13 cellular contexts compared by ENCODE assay signal in the genomic region with DNA sequence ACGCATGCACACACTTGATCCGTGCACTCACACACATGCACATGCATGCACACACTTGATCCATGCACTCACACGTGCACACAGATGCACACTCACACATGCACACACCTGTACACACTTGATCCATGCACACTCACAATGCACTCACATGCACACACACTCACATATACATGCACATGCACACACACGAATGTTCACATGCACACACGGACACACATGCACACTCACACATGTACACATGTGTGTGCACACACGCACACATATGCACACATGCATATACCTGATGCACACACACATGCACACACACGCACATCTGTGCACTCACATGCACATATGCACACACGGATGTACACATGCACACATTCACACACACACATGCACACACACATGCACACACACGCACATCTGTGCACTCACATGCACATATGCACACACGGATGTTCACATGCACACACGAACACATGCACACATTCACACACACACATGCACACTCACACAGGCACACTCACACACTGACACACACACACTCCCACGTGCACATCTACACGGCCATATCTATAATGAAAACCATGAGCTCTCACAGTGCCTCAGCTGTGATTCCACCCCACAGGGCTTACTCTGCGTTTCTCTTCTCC. TPM values are rescaled to one million over a fixed set of nuclear protein-coding genes. Genes with fewer than 3 reads are reported as not detected.
A peak's percentile ranks its signal among the peaks of the same experiment; 100 is the strongest.
DNase-seq lines count a peak whose midpoint lies in the region; ATAC-seq, FAIRE-seq and TF ChIP-seq lines count a peak whose summit lies in the region.
"Not testable (repeated sequence)": the region's sequence is repeated elsewhere in the genome, so short reads cannot be mapped to it uniquely, and the experiment has no call there.
"Had no signal": no experiment of that assay in that cellular context is flagged by ENCODE, and none has a peak within 500 bp of the region (broad histone marks: within the 10 kb centered on the region; RNA-seq: fewer than 3 reads in every experiment).

No MANE protein-coding gene starts in this region.

- not testable (repeated sequence) for H3K27me3 ChIP-seq in A673 (replicated peaks; ENCODE audit: insufficient read depth, low read depth, low read length, poor library complexity); bronchial epithelial cell (ENCODE audit: control insufficient read depth, insufficient read depth, low read length); endothelial cell of umbilical vein (ENCODE audit: control insufficient read depth in 2 of 2, insufficient read depth in 2 of 2, low read length in 2 of 2)
- peaks cover 0 to 14% (median 0%) of the 10 kb centered on the region in 3 experiments for H3K27me3 ChIP-seq in neuronal stem cell (ENCODE audit: control insufficient read depth in 3 of 3, insufficient read depth in 3 of 3, low read depth in 1 of 3, low read length in 3 of 3)

- H3K4ac ChIP-seq in neuronal stem cell (ENCODE audit: low read length), result not testable (repeated sequence)

- not testable (repeated sequence) for BruUV-seq in A673 (replicated peaks; lab: Mats Ljungman, UMichigan); endothelial cell of umbilical vein (replicated peaks; lab: Mats Ljungman, UMichigan)

- not testable (repeated sequence) for H2AFZ ChIP-seq in endothelial cell of umbilical vein (ENCODE audit: low read depth, low read length); neuronal stem cell (ENCODE audit: low read length)

- not testable (repeated sequence) for H3K9me3 ChIP-seq in A673 (ENCODE audit: low read depth, low read length, poor library complexity, severe bottlenecking); endothelial cell of umbilical vein (replicated peaks; ENCODE audit: control insufficient read depth, insufficient read depth, low read length); neuronal stem cell (replicated peaks in 1 of 2; ENCODE audit: control insufficient read depth in 2 of 2, insufficient read depth in 1 of 2, low read depth in 1 of 2, low read length in 2 of 2)

- not testable (repeated sequence) for H3K9ac ChIP-seq in endothelial cell of umbilical vein (replicated peaks; ENCODE audit: extremely low read depth, insufficient read depth, low read length); neuronal stem cell (ENCODE audit: low read depth, low read length, poor library complexity)

- not testable (repeated sequence) for H2BK15ac ChIP-seq in neuronal stem cell (ENCODE audit: low read length)

- H4K91ac ChIP-seq in neuronal stem cell (ENCODE audit: low read depth, low read length, poor library complexity), result not testable (repeated sequence)

- H3K14ac ChIP-seq in neuronal stem cell (ENCODE audit: low read length), result not testable (repeated sequence)

- not testable (repeated sequence) for H3K79me1 ChIP-seq in neuronal stem cell (ENCODE audit: low read depth, low read length)

- H3K27ac ChIP-seq in A673 (ENCODE audit: low read depth, low read length, poor library complexity, severe bottlenecking), result peak overlapping the region; percentile 90
- H3K27ac ChIP-seq in endothelial cell of umbilical vein (ENCODE audit: insufficient read depth, low read depth, low read length); neuronal stem cell (replicated peaks; ENCODE audit: low read length): not testable (repeated sequence)

- intact Hi-C loops in A673 (cut with micrococcal nuclease; ENCODE audit: unreplicated experiment); endothelial cell of umbilical vein (cut with micrococcal nuclease); left ventricle myocardium superior (cut with micrococcal nuclease): not testable (repeated sequence)

- dilution Hi-C loops in endothelial cell of umbilical vein (cut with MboI; ENCODE audit: extremely low pct_ligation_motif_present, low sequenced_read_pairs), result not testable (repeated sequence)

- H2BK5ac ChIP-seq in neuronal stem cell (ENCODE audit: low read length), result not testable (repeated sequence)

- not testable (repeated sequence) for H3K4me2 ChIP-seq in endothelial cell of umbilical vein (ENCODE audit: insufficient read depth, low read length); neuronal stem cell (ENCODE audit: insufficient read depth, low read length, poor library complexity, severe bottlenecking)

- CTCF ChIA-PET in A673 (lab: Charles Lee), result not testable (repeated sequence)
- CTCF ChIA-PET in endothelial cell of umbilical vein (lab: Charles Lee), result interaction anchor here (1.1 kb wide), 1 partner anchor 191 kb away, joined by 4 read pairs; no protein-coding TSS in a partner anchor

- H2BK120ac ChIP-seq in neuronal stem cell (ENCODE audit: low read depth, low read length), result not testable (repeated sequence)

- TF ChIP-seq CTCF in A673 (conservative IDR thresholded peaks at IDR 0.05; ENCODE audit: low read depth, low read length); bronchial epithelial cell (IDR thresholded peaks at IDR 0.05; ENCODE audit: insufficient read depth, low read length, severe bottlenecking); endothelial cell of umbilical vein (IDR thresholded peaks at IDR 0.05; ENCODE audit: extremely low read depth in 1 of 2, insufficient read depth in 1 of 2, low read depth in 1 of 2, low read length in 2 of 2): not testable (repeated sequence)

- H2BK12ac ChIP-seq in neuronal stem cell (ENCODE audit: low read length), result not testable (repeated sequence)

- not testable (repeated sequence) for H3K36me3 ChIP-seq in A673 (ENCODE audit: insufficient read depth, low read length, poor library complexity, severe bottlenecking); bronchial epithelial cell (ENCODE audit: control insufficient read depth, insufficient read depth, low read length); endothelial cell of umbilical vein (ENCODE audit: control insufficient read depth in 2 of 2, extremely low read depth in 1 of 2, insufficient read depth in 2 of 2, low read length in 2 of 2); neuronal stem cell (replicated peaks in 1 of 2; ENCODE audit: control insufficient read depth in 2 of 2, insufficient read depth in 2 of 2, low read length in 2 of 2)

- H3K79me2 ChIP-seq in endothelial cell of umbilical vein (ENCODE audit: control insufficient read depth, insufficient read depth, low read length), result not testable (repeated sequence)

- not testable (repeated sequence) for H3K18ac ChIP-seq in neuronal stem cell (ENCODE audit: low read length)

- not testable (repeated sequence) for H4K8ac ChIP-seq in neuronal stem cell (ENCODE audit: low read depth, low read length)

- H3K4me3 ChIP-seq in A673 (ENCODE audit: low read depth, low read length, poor library complexity, severe bottlenecking); bronchial epithelial cell (ENCODE audit: low read depth, low read length); endothelial cell of umbilical vein (replicated peaks in 1 of 3; ENCODE audit: insufficient read depth in 1 of 3, low read depth in 1 of 3, low read length in 3 of 3): not testable (repeated sequence)
- peak overlapping the region in 1 of 2 donors; percentile 62 for H3K4me3 ChIP-seq in neuronal stem cell (ENCODE audit: low read length in 2 of 2)

- H4K20me1 ChIP-seq in endothelial cell of umbilical vein (replicated peaks; ENCODE audit: control insufficient read depth, extremely low read depth, insufficient read depth, low read length), result not testable (repeated sequence)

- ATAC-seq in left ventricle myocardium superior, result not testable (repeated sequence)

- peaks cover 26% of the 10 kb centered on the region for H3K4me1 ChIP-seq in A673 (ENCODE audit: insufficient read depth, low read length, poor library complexity, severe bottlenecking)
- not testable (repeated sequence) for H3K4me1 ChIP-seq in endothelial cell of umbilical vein (ENCODE audit: control insufficient read depth, extremely low read depth, insufficient read depth, low read length); neuronal stem cell (ENCODE audit: control insufficient read depth in 2 of 2, insufficient read depth in 1 of 2, low read depth in 1 of 2, low read length in 2 of 2)

- H2AK5ac ChIP-seq in neuronal stem cell (ENCODE audit: low read depth, low read length), result not testable (repeated sequence)

- peak overlapping the region; percentile 50 for H3K23ac ChIP-seq in neuronal stem cell (ENCODE audit: low read depth, low read length, poor library complexity)

- no CpG with 5 or more reads among the region's 14 CpGs for WGBS in neuronal stem cell (ENCODE audit: extremely low coverage in 2 of 2, insufficient read length in 2 of 2, insufficient replicate concordance in 1 of 2), 2 donors

- POLR2A ChIA-PET in A673 (lab: Charles Lee; ENCODE audit: low non-redundant PET); endothelial cell of umbilical vein (lab: Charles Lee): not testable (repeated sequence)

- not testable (repeated sequence) for TF ChIP-seq POLR2A in endothelial cell of umbilical vein (IDR thresholded peaks at IDR 0.05; ENCODE audit: low read depth, low read length)

- not testable (repeated sequence) for H3K9me1 ChIP-seq in endothelial cell of umbilical vein (replicated peaks; ENCODE audit: control insufficient read depth, extremely low read depth, insufficient read depth, low read length)

- FAIRE-seq in HTR-8/SVneo (lab: Jason Lieb, UNC) (peak; percentile 97), bronchial epithelial cell (lab: Jason Lieb, UNC) (peak; percentile 97), endothelial cell of umbilical vein (lab: Jason Lieb, UNC) (peak; percentile 18)

- not testable (repeated sequence) for DNase-seq in A673 (ENCODE audit: low spot score); HTR-8/SVneo (ENCODE audit: insufficient read length, low spot score); bronchial epithelial cell (ENCODE audit: low read depth); endothelial cell of umbilical vein (ENCODE audit: low read depth, low spot score); neuronal stem cell (ENCODE audit: low spot score)
- peak; percentile 16 for DNase-seq in activated effector memory CD4-positive, alpha-beta T cell treated with anti-CD3 and anti-CD28 coated beads, Interleukin-2, amount 50 U/mL, for 16 hours
- peak; percentile 2 for DNase-seq in left ventricle myocardium superior
- DNase-seq in stimulated activated CD8-positive, alpha-beta memory T cell treated with anti-CD3 and anti-CD28 coated beads, Interleukin-4, amount 100 ng/mL, for 48 hours, result peak; percentile 10

RNA-seq across cellular contexts. Expression of a gene that starts 7.5 kb away (rescaled TPM):
- 19.5 and 22.9 TPM in 2 replicates for total RNA-seq in A673 (2021)
- total RNA-seq in bronchial epithelial cell, result not detected in 2 replicates
- total RNA-seq in endothelial cell of umbilical vein, result not detected in 2 replicates
- polyA plus RNA-seq in endothelial cell of umbilical vein, result not detected in 2 replicates
- not detected in 2 replicates for polyA plus RNA-seq in endothelial cell of umbilical vein (2011; cell fraction: cytosol; rRNA removed)
- polyA plus RNA-seq in endothelial cell of umbilical vein (2011; cell fraction: nucleus; rRNA removed), result not detected in 2 replicates
- polyA plus RNA-seq in endothelial cell of umbilical vein (2012), result not detected in 2 replicates
- polyA minus RNA-seq in endothelial cell of umbilical vein, result not detected in 2 replicates
- polyA minus RNA-seq in endothelial cell of umbilical vein (2011; cell fraction: cytosol; rRNA and poly(A)+ RNA removed), result not detected
- not detected in 2 replicates for polyA minus RNA-seq in endothelial cell of umbilical vein (2011; cell fraction: nucleus; rRNA and poly(A)+ RNA removed)
- total RNA-seq in left ventricle myocardium superior, result 4.3 TPM
- not detected for polyA plus RNA-seq in neuronal stem cell (2013, experiment 1 of 2)
- not detected for polyA plus RNA-seq in neuronal stem cell (2013, experiment 2 of 2)
- total RNA-seq: CD8-positive, alpha-beta memory T cell; GM12878; GM23338 had no signal
- polyA plus RNA-seq: CD14-positive monocyte; CD8-positive, alpha-beta memory T cell; GM23338 had no signal

RNA-seq across cellular contexts. Expression of a gene that starts 7.8 kb away (rescaled TPM):
- total RNA-seq in A673 (2021), result 1.7 and 2.3 TPM in 2 replicates
- not detected in 2 replicates for total RNA-seq in bronchial epithelial cell
- not detected in 2 replicates for total RNA-seq in endothelial cell of umbilical vein
- not detected in 2 replicates for polyA plus RNA-seq in endothelial cell of umbilical vein
- polyA plus RNA-seq in endothelial cell of umbilical vein (2011; cell fraction: cytosol; rRNA removed), result not detected in 2 replicates
- not detected in 2 replicates for polyA plus RNA-seq in endothelial cell of umbilical vein (2011; cell fraction: nucleus; rRNA removed)
- polyA plus RNA-seq in endothelial cell of umbilical vein (2012), result not detected in 2 replicates
- polyA minus RNA-seq in endothelial cell of umbilical vein, result not detected in 2 replicates
- polyA minus RNA-seq in endothelial cell of umbilical vein (2011; cell fraction: cytosol; rRNA and poly(A)+ RNA removed), result not detected
- polyA minus RNA-seq in endothelial cell of umbilical vein (2011; cell fraction: nucleus; rRNA and poly(A)+ RNA removed), result not detected in 2 replicates
- total RNA-seq in left ventricle myocardium superior, result 0.50 TPM
- polyA plus RNA-seq in neuronal stem cell (2013, experiment 1 of 2), result 0.06 TPM
- not detected for polyA plus RNA-seq in neuronal stem cell (2013, experiment 2 of 2)
- total RNA-seq: CD4-positive, alpha-beta T cell; CD8-positive, alpha-beta memory T cell; GM12878 had no signal
- polyA plus RNA-seq: CD14-positive monocyte; CD8-positive, alpha-beta memory T cell; GM12878; GM23338 had no signal

RNA-seq across cellular contexts. Expression of a gene that starts 18.0 kb away (rescaled TPM):
- total RNA-seq in A673 (2021), result 9.6 and 16.7 TPM in 2 replicates
- not detected in 2 replicates for total RNA-seq in bronchial epithelial cell
- total RNA-seq in endothelial cell of umbilical vein, result not detected in 2 replicates
- not detected in 2 replicates for polyA plus RNA-seq in endothelial cell of umbilical vein
- not detected in 2 replicates for polyA plus RNA-seq in endothelial cell of umbilical vein (2011; cell fraction: cytosol; rRNA removed)
- not detected in 2 replicates for polyA plus RNA-seq in endothelial cell of umbilical vein (2011; cell fraction: nucleus; rRNA removed)
- not detected in 2 replicates for polyA plus RNA-seq in endothelial cell of umbilical vein (2012)
- polyA minus RNA-seq in endothelial cell of umbilical vein, result not detected in 2 replicates
- polyA minus RNA-seq in endothelial cell of umbilical vein (2011; cell fraction: cytosol; rRNA and poly(A)+ RNA removed), result not detected
- not detected in 2 replicates for polyA minus RNA-seq in endothelial cell of umbilical vein (2011; cell fraction: nucleus; rRNA and poly(A)+ RNA removed)
- 7.3 TPM for total RNA-seq in left ventricle myocardium superior
- polyA plus RNA-seq in neuronal stem cell (2013, experiment 1 of 2), result not detected
- polyA plus RNA-seq in neuronal stem cell (2013, experiment 2 of 2), result not detected
- total RNA-seq: CD4-positive, alpha-beta T cell; CD8-positive, alpha-beta memory T cell; GM12878; GM23338 had no signal
- polyA plus RNA-seq: CD14-positive monocyte; CD8-positive, alpha-beta memory T cell; GM12878 had no signal

RNA-seq across cellular contexts. Expression of a gene that starts 23.0 kb away (rescaled TPM):
- total RNA-seq in A673 (2021) (not detected in 2 replicates), bronchial epithelial cell (not detected in 2 replicates), endothelial cell of umbilical vein (not detected in 2 replicates), left ventricle myocardium superior (not detected)
- not detected in 2 replicates for polyA plus RNA-seq in endothelial cell of umbilical vein
- not detected in 2 replicates for polyA plus RNA-seq in endothelial cell of umbilical vein (2011; cell fraction: cytosol; rRNA removed)
- polyA plus RNA-seq in endothelial cell of umbilical vein (2011; cell fraction: nucleus; rRNA removed), result not detected in 2 replicates
- polyA plus RNA-seq in endothelial cell of umbilical vein (2012), result not detected in 2 replicates
- not detected in 2 replicates for polyA minus RNA-seq in endothelial cell of umbilical vein
- not detected for polyA minus RNA-seq in endothelial cell of umbilical vein (2011; cell fraction: cytosol; rRNA and poly(A)+ RNA removed)
- not detected in 2 replicates for polyA minus RNA-seq in endothelial cell of umbilical vein (2011; cell fraction: nucleus; rRNA and poly(A)+ RNA removed)
- polyA plus RNA-seq in neuronal stem cell (2013, experiment 1 of 2), result not detected
- not detected for polyA plus RNA-seq in neuronal stem cell (2013, experiment 2 of 2)
- total RNA-seq: CD4-positive, alpha-beta T cell; CD8-positive, alpha-beta memory T cell; GM12878; GM23338 had no signal
- polyA plus RNA-seq: CD14-positive monocyte; CD8-positive, alpha-beta memory T cell; GM12878 had no signal
